In genomic region chr1:156677616-156678596, GRCh38 we compare ENCODE assay signal across 8 cellular contexts. TPM values are rescaled to one million over a fixed set of nuclear protein-coding genes. Genes with fewer than 3 reads are reported as not detected.
DNase-seq lines count a peak whose midpoint lies in the region; ATAC-seq and TF ChIP-seq lines count a peak whose summit lies in the region.

No MANE protein-coding gene starts in this region.

- H3K27ac ChIP-seq in lung (ENCODE audit: low read depth in 1 of 2, low read length in 1 of 2) (peak overlapping the region; percentile 42 to 75), tibial artery (peak overlapping the region; percentile 57 to 62)

- H3K9me3 Mint-ChIP-seq in stimulated activated naive CD8-positive, alpha-beta T cell treated with anti-CD3 and anti-CD28 coated beads, Interleukin-15, amount 100 ng/mL, for 72 hours, result no peaks in the 10 kb centered on the region
- no peaks in the 10 kb centered on the region for H3K9me3 Mint-ChIP-seq in effector memory CD8-positive, alpha-beta T cell

- ATAC-seq in stimulated activated naive CD8-positive, alpha-beta T cell treated with anti-CD3 and anti-CD28 coated beads, Interleukin-15, Interleukin-2, amounts not matched to agents 100 U/mL and 50 U/mL, for 24 hours, result no peak
- ATAC-seq in stimulated activated naive CD8-positive, alpha-beta T cell treated with anti-CD3 and anti-CD28 coated beads, Interleukin-15, amount 100 ng/mL, for 72 hours, result no peak
- ATAC-seq in effector memory CD8-positive, alpha-beta T cell (replicated peaks), result peak; percentile 14
- ATAC-seq in lung (ENCODE audit: insufficient read depth, low FRiP score) (no peak), GM21381 (IDR thresholded peaks at IDR 0.05; ENCODE audit: unreplicated experiment) (no peak)

- peak; percentile 40 for DNase-seq in stimulated activated naive CD8-positive, alpha-beta T cell treated with anti-CD3 and anti-CD28 coated beads, Interleukin-15, Interleukin-2, amounts not matched to agents 100 U/mL and 50 U/mL, for 24 hours
- no peak for DNase-seq in stimulated activated naive CD8-positive, alpha-beta T cell treated with anti-CD3 and anti-CD28 coated beads, Interleukin-15, amount 100 ng/mL, for 72 hours
- DNase-seq in NCI-H1092 treated with DMSO at 0.1 percent for 48 hours (lab: John Stamatoyannopoulos, UW), result peak; percentile 17
- peak; percentile 78 for DNase-seq in SW480 (ENCODE audit: low spot score)
- no peak for DNase-seq in effector memory CD8-positive, alpha-beta T cell
- DNase-seq in lung (ENCODE audit: low spot score), result no peak
- peak; percentile 58 to 84 for DNase-seq in tibial artery

- H3K4me1 Mint-ChIP-seq in stimulated activated naive CD8-positive, alpha-beta T cell treated with anti-CD3 and anti-CD28 coated beads, Interleukin-15, amount 100 ng/mL, for 72 hours, result peaks cover 18% of the 10 kb centered on the region
- peaks cover 5 to 11% of the 10 kb centered on the region in 2 donors for H3K4me1 Mint-ChIP-seq in effector memory CD8-positive, alpha-beta T cell (ENCODE audit: low read depth in 2 of 2)

- H3K4me3 Mint-ChIP-seq in stimulated activated naive CD8-positive, alpha-beta T cell treated with anti-CD3 and anti-CD28 coated beads, Interleukin-15, amount 100 ng/mL, for 72 hours, result peak overlapping the region in 1 of 2 donors; percentile 39
- peak overlapping the region in 1 of 2 donors; percentile 54 for H3K4me3 Mint-ChIP-seq in effector memory CD8-positive, alpha-beta T cell

- TF ChIP-seq CTCF in lung (IDR thresholded peaks at IDR 0.05; ENCODE audit: control extremely low read depth, extremely low read depth) (peak; percentile 77), tibial artery (IDR thresholded peaks at IDR 0.05) (peak; percentile 86 to 95)

- H3K4me3 ChIP-seq in lung, result peak overlapping the region; percentile 19
- peak overlapping the region; percentile 48 to 57 for H3K4me3 ChIP-seq in tibial artery

- H3K36me3 ChIP-seq in lung (ENCODE audit: control insufficient read depth in 2 of 2, insufficient read depth in 2 of 2, low read length in 2 of 2), result peaks cover 0 to 2% of the 10 kb centered on the region in 2 donors
- peaks cover 0 to 4% (median 0%) of the 10 kb centered on the region in 3 donors for H3K36me3 ChIP-seq in tibial artery

- WGBS in lung, 2 donors, result 4 to 6% methylated on average over 22 of the region's 22 CpGs

- H3K27ac Mint-ChIP-seq in stimulated activated naive CD8-positive, alpha-beta T cell treated with anti-CD3 and anti-CD28 coated beads, Interleukin-15, amount 100 ng/mL, for 72 hours, result no peak overlapping the region
- H3K27ac Mint-ChIP-seq in effector memory CD8-positive, alpha-beta T cell, result no peak overlapping the region

- peaks cover 92% of the 10 kb centered on the region for H3K27me3 Mint-ChIP-seq in stimulated activated naive CD8-positive, alpha-beta T cell treated with anti-CD3 and anti-CD28 coated beads, Interleukin-15, amount 100 ng/mL, for 72 hours
- H3K27me3 Mint-ChIP-seq in effector memory CD8-positive, alpha-beta T cell, result peaks cover 79 to 95% of the 10 kb centered on the region in 2 donors

- H3K27me3 ChIP-seq in lung (ENCODE audit: control insufficient read depth, insufficient read depth) (no peaks in the 10 kb centered on the region), tibial artery (peaks cover 0 to 55% of the 10 kb centered on the region in 2 donors)

- peaks cover 6 to 8% of the 10 kb centered on the region in 2 donors for H3K4me1 ChIP-seq in lung (ENCODE audit: control insufficient read depth in 2 of 2, insufficient read depth in 2 of 2, low read length in 2 of 2)
- H3K4me1 ChIP-seq in tibial artery, result peaks cover 0 to 41% (median 29%) of the 10 kb centered on the region in 4 donors

- intact Hi-C loops in tibial artery (cut with DNase I; ENCODE audit: low total_unique reads), result no loop called here

- H3K36me3 Mint-ChIP-seq in effector memory CD8-positive, alpha-beta T cell (ENCODE audit: insufficient read depth), result peaks cover 3% of the 10 kb centered on the region

- no peaks in the 10 kb centered on the region for H3K9me3 ChIP-seq in lung (ENCODE audit: control insufficient read depth in 2 of 2, insufficient read depth in 1 of 2, low read length in 1 of 2)
- H3K9me3 ChIP-seq in tibial artery, result no peaks in the 10 kb centered on the region

RNA-seq across cellular contexts. Expression of gene NES, which starts 0.7 kb away (rescaled TPM):
- total RNA-seq in lung, result 10 to 100 TPM; 37.3 to 57.4 TPM
- polyA plus RNA-seq in lung, result 10 to 100 TPM; 17.6 to 31.1 TPM

RNA-seq across cellular contexts. Expression of gene CRABP2, which starts 27.5 kb away (rescaled TPM):
- total RNA-seq in lung, result 10 to 100 TPM in 1 of 2 donors, 1 to 10 TPM in 1; 5.8 to 13.6 TPM
- polyA plus RNA-seq in lung, result 1 to 10 TPM; 1.3 to 4.0 TPM

RNA-seq across cellular contexts. Expression of gene BCAN, which starts 36.0 kb away (rescaled TPM):
- total RNA-seq in lung, result 1 to 10 TPM in 1 of 2 donors, under 1 TPM in 1; 0.18 to 1.1 TPM
- under 1 TPM; 0.05 to 0.06 TPM for polyA plus RNA-seq in lung

RNA-seq across cellular contexts. Expression of gene METTL25B, which starts 50.4 kb away (rescaled TPM):
- 10 to 100 TPM; 24.4 to 34.9 TPM for total RNA-seq in lung
- 10 to 100 TPM; 28.3 to 42.6 TPM for polyA plus RNA-seq in lung

RNA-seq across cellular contexts. Expression of gene ISG20L2, which starts 50.7 kb away (rescaled TPM):
- 10 to 100 TPM; 11.3 to 26.3 TPM for total RNA-seq in lung
- 10 to 100 TPM in 1 of 2 donors, 1 to 10 TPM in 1; 9.3 to 24.2 TPM for polyA plus RNA-seq in lung

Comparison
In these comparisons a context has a peak if more than half of its experiments do, and no peak if none do; other contexts are left out.
1. DNase-seq: peak in stimulated activated naive CD8-positive, alpha-beta T cell treated with anti-CD3 and anti-CD28 coated beads, Interleukin-15, Interleukin-2, amounts not matched to agents 100 U/mL and 50 U/mL, for 24 hours (single experiment), NCI-H1092 treated with DMSO at 0.1 percent for 48 hours (single experiment), SW480 (single experiment) and tibial artery (2 of 2); none in stimulated activated naive CD8-positive, alpha-beta T cell treated with anti-CD3 and anti-CD28 coated beads, Interleukin-15, amount 100 ng/mL, for 72 hours (0 of 2), effector memory CD8-positive, alpha-beta T cell (0 of 3) and lung (single experiment).